ENCODE assay signal across 1 cellular context in genomic region chr14:21097616-21098133, GRCh38.
TF ChIP-seq lines count a peak whose summit lies in the region.

No MANE protein-coding gene starts in this region.

TF ChIP-seq in HepG2, 621 proteins besides CTCF, POLR2A, EP300 and RAD21 (continues in another document):
- no peak for TF ChIP-seq ZNF737 (CRISPR knock-in tag; IDR thresholded peaks at IDR 0.05; ENCODE audit: borderline replicate concordance)
- TF ChIP-seq, protein P1, sequence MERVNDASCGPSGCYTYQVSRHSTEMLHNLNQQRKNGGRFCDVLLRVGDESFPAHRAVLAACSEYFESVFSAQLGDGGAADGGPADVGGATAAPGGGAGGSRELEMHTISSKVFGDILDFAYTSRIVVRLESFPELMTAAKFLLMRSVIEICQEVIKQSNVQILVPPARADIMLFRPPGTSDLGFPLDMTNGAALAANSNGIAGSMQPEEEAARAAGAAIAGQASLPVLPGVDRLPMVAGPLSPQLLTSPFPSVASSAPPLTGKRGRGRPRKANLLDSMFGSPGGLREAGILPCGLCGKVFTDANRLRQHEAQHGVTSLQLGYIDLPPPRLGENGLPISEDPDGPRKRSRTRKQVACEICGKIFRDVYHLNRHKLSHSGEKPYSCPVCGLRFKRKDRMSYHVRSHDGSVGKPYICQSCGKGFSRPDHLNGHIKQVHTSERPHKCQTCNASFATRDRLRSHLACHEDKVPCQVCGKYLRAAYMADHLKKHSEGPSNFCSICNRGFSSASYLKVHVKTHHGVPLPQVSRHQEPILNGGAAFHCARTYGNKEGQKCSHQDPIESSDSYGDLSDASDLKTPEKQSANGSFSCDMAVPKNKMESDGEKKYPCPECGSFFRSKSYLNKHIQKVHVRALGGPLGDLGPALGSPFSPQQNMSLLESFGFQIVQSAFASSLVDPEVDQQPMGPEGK (CRISPR knock-in tag; IDR thresholded peaks at IDR 0.05): peak; percentile 96
- no peak for TF ChIP-seq POLR2AphosphoS5 (IDR thresholded peaks at IDR 0.05; ENCODE audit: low read depth, low read length)
- TF ChIP-seq HOXA7 (CRISPR knock-in tag; IDR thresholded peaks at IDR 0.05): no peak
- TF ChIP-seq ZBTB40 (IDR thresholded peaks at IDR 0.05): no peak
- TF ChIP-seq ZBTB40 (CRISPR knock-in tag; IDR thresholded peaks at IDR 0.05): no peak
- TF ChIP-seq ZNF225 (CRISPR knock-in tag; IDR thresholded peaks at IDR 0.05): peak; percentile 22; the same call in 1 of the 2 replicates
- TF ChIP-seq, protein P2, sequence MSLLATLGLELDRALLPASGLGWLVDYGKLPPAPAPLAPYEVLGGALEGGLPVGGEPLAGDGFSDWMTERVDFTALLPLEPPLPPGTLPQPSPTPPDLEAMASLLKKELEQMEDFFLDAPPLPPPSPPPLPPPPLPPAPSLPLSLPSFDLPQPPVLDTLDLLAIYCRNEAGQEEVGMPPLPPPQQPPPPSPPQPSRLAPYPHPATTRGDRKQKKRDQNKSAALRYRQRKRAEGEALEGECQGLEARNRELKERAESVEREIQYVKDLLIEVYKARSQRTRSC (CRISPR knock-in tag; IDR thresholded peaks at IDR 0.05; ENCODE audit: low read depth): no peak
- TF ChIP-seq ZKSCAN5 (CRISPR knock-in tag; IDR thresholded peaks at IDR 0.05): 0 out of 2 replicates have a peak, but pooled peaks have one; percentile 21
- no peak for TF ChIP-seq ZNF160 (CRISPR knock-in tag; IDR thresholded peaks at IDR 0.05)
- peak; percentile 32; the same call in 1 of the 2 replicates for TF ChIP-seq SAP130 (CRISPR knock-in tag; IDR thresholded peaks at IDR 0.05; ENCODE audit: low read depth)
- TF ChIP-seq, protein P3, sequence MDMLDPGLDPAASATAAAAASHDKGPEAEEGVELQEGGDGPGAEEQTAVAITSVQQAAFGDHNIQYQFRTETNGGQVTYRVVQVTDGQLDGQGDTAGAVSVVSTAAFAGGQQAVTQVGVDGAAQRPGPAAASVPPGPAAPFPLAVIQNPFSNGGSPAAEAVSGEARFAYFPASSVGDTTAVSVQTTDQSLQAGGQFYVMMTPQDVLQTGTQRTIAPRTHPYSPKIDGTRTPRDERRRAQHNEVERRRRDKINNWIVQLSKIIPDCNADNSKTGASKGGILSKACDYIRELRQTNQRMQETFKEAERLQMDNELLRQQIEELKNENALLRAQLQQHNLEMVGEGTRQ (IDR thresholded peaks at IDR 0.05; ENCODE audit: low read depth, low read length): no peak
- TF ChIP-seq, protein P3 (CRISPR knock-in tag; IDR thresholded peaks at IDR 0.05; ENCODE audit: borderline replicate concordance): no peak
- TF ChIP-seq CCAR2 (optimal IDR thresholded peaks at IDR 0.05; ENCODE audit: low read depth, low read length): no peak
- TF ChIP-seq TIGD3 (CRISPR knock-in tag; IDR thresholded peaks at IDR 0.05; ENCODE audit: borderline replicate concordance): no peak
- TF ChIP-seq ZNF850 (CRISPR knock-in tag; conservative IDR thresholded peaks at IDR 0.05): no peak
- peak; percentile 90; the same call in 1 of the 2 replicates for TF ChIP-seq PCBP1 (IDR thresholded peaks at IDR 0.05; ENCODE audit: borderline replicate concordance, low read depth, low read length)
- TF ChIP-seq RFX1 (IDR thresholded peaks at IDR 0.05): no peak
- no peak for TF ChIP-seq ZNF451 (CRISPR knock-in tag; IDR thresholded peaks at IDR 0.05)
- TF ChIP-seq ZSCAN21 (CRISPR knock-in tag; IDR thresholded peaks at IDR 0.05; ENCODE audit: borderline replicate concordance): peak; percentile 69; the same call in 1 of the 2 replicates
- no peak for TF ChIP-seq DNMT1 (CRISPR knock-in tag; IDR thresholded peaks at IDR 0.05)
- TF ChIP-seq KDM2A (CRISPR knock-in tag; IDR thresholded peaks at IDR 0.05; ENCODE audit: borderline replicate concordance, low read depth): peak; percentile 48; the same call in 1 of the 2 replicates
- peak; percentile 63 for TF ChIP-seq ZNF687 (CRISPR knock-in tag; IDR thresholded peaks at IDR 0.05)
- TF ChIP-seq U2AF1 (optimal IDR thresholded peaks at IDR 0.05; ENCODE audit: low read depth, low read length): no peak
- no peak for TF ChIP-seq BCLAF1 (IDR thresholded peaks at IDR 0.05)
- TF ChIP-seq ZNF607 (CRISPR knock-in tag; IDR thresholded peaks at IDR 0.05; ENCODE audit: borderline replicate concordance): no peak
- TF ChIP-seq, protein P4, sequence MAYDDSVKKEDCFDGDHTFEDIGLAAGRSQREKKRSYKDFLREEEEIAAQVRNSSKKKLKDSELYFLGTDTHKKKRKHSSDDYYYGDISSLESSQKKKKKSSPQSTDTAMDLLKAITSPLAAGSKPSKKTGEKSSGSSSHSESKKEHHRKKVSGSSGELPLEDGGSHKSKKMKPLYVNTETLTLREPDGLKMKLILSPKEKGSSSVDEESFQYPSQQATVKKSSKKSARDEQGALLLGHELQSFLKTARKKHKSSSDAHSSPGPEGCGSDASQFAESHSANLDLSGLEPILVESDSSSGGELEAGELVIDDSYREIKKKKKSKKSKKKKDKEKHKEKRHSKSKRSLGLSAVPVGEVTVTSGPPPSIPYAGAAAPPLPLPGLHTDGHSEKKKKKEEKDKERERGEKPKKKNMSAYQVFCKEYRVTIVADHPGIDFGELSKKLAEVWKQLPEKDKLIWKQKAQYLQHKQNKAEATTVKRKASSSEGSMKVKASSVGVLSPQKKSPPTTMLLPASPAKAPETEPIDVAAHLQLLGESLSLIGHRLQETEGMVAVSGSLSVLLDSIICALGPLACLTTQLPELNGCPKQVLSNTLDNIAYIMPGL (CRISPR knock-in tag; IDR thresholded peaks at IDR 0.05; ENCODE audit: borderline replicate concordance in 1 of 2, low read depth in 1 of 2): 0 out of 4 replicates have a peak, but pooled peaks of 1 of the 2 experiments have one; percentile 21
- TF ChIP-seq ZKSCAN8 (CRISPR knock-in tag; IDR thresholded peaks at IDR 0.05; ENCODE audit: borderline replicate concordance): no peak
- peak; percentile 17; the same call in 1 of the 2 replicates for TF ChIP-seq ZFX (CRISPR knock-in tag; IDR thresholded peaks at IDR 0.05; ENCODE audit: low read depth)
